Comparison of ENCODE assay signal across 8 cellular contexts in the genomic region with DNA sequence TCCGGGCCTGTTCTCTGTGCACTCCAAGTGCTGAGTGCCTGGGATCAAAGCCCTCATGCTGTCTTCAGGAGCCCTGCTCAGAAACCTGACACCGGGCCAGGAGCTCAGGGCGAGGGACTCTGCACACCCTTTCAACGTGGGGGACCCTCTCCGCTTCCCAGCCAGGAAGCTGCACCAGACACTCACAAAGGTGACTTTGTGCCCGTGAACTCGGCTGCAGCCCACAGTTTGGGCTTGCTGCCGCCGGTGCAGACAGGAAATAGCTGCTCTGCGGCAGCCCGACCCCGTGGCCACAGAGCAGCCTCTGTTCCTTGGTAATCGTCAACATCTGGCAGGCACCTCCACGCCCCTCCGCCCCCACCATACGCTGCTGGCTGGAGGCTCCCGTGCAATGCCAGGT.
DNase-seq lines count a peak whose midpoint lies in the region; ATAC-seq and TF ChIP-seq lines count a peak whose summit lies in the region.

No MANE protein-coding gene starts in this region.

- intact Hi-C loops in PC-9 (cut with micrococcal nuclease; ENCODE audit: unreplicated experiment) = no loop called here

- H3K27ac ChIP-seq in MM.1S (ENCODE audit: low read length) = no peak overlapping the region
- no peak overlapping the region for H3K27ac ChIP-seq in iPS-20b (ENCODE audit: low read length)
- no peak overlapping the region for H3K27ac ChIP-seq in PC-9

- no peak for ATAC-seq in GM18868 (IDR thresholded peaks at IDR 0.05; ENCODE audit: unreplicated experiment)
- no peak for ATAC-seq in HG03108 (IDR thresholded peaks at IDR 0.05; ENCODE audit: unreplicated experiment)

- H4K20me1 ChIP-seq in MM.1S (ENCODE audit: insufficient read depth, low read length) (no peaks in the 10 kb centered on the region), PC-9 (ENCODE audit: insufficient read depth) (no peaks in the 10 kb centered on the region)

- H3K9ac ChIP-seq in MM.1S (ENCODE audit: low read length) (no peak overlapping the region), iPS-20b (ENCODE audit: low read depth, low read length) (no peak overlapping the region; the same call in 1 of the 2 replicates)

- H3K9me2 ChIP-seq in MM.1S (replicated peaks; ENCODE audit: insufficient read depth, low read length) = no peaks in the 10 kb centered on the region
- H3K9me2 ChIP-seq in PC-9 (ENCODE audit: insufficient read depth) = no peaks in the 10 kb centered on the region

- CTCF ChIA-PET in PC-9 (lab: Charles Lee) = no interaction called here

- TF ChIP-seq CTCF in MM.1S (IDR thresholded peaks at IDR 0.05; ENCODE audit: low read length) (no peak), PC-9 (conservative IDR thresholded peaks at IDR 0.05) (no peak)

- H3K27me3 ChIP-seq in MM.1S (replicated peaks; ENCODE audit: insufficient read depth, low read length) (peaks cover 36% of the 10 kb centered on the region), iPS-20b (ENCODE audit: insufficient read depth, low read length) (no peaks in the 10 kb centered on the region), PC-9 (ENCODE audit: insufficient read depth, low read depth) (no peaks in the 10 kb centered on the region)

- H3K9me3 ChIP-seq in MM.1S (replicated peaks; ENCODE audit: insufficient read depth, low read length) (no peaks in the 10 kb centered on the region), iPS-20b (ENCODE audit: insufficient read depth, low read depth, low read length) (no peaks in the 10 kb centered on the region), PC-9 (ENCODE audit: insufficient read depth, low read depth) (no peaks in the 10 kb centered on the region)

- H3K4me1 ChIP-seq in MM.1S (ENCODE audit: low read length) = no peaks in the 10 kb centered on the region
- H3K4me1 ChIP-seq in iPS-20b (ENCODE audit: insufficient read depth, low read length) = no peaks in the 10 kb centered on the region; the same call in 1 of the 2 replicates
- H3K4me1 ChIP-seq in PC-9 (replicated peaks; ENCODE audit: insufficient read depth) = no peaks in the 10 kb centered on the region

- H2AFZ ChIP-seq in MM.1S (ENCODE audit: low read length) = no peak overlapping the region
- H2AFZ ChIP-seq in PC-9 = no peak overlapping the region

- POLR2A ChIA-PET in PC-9 (lab: Charles Lee; ENCODE audit: unreplicated experiment) = no interaction called here

- 0 out of 2 replicates have a peak overlapping the region, but pooled peaks have one; percentile 3 for H3K4me2 ChIP-seq in MM.1S (ENCODE audit: low read depth, low read length)
- no peak overlapping the region for H3K4me2 ChIP-seq in PC-9

- no peaks in the 10 kb centered on the region for H3K79me2 ChIP-seq in MM.1S (ENCODE audit: low read length)
- H3K79me2 ChIP-seq in PC-9 (ENCODE audit: low read depth) = no peaks in the 10 kb centered on the region

- H3F3A ChIP-seq in MM.1S (ENCODE audit: insufficient read depth, low read length) (no peaks in the 10 kb centered on the region), PC-9 (ENCODE audit: insufficient read depth, low read depth) (no peaks in the 10 kb centered on the region)

- DNase-seq in MM.1S (peak; percentile 52), PC-9 (no peak), NCI-H1436 treated with DMSO at 0.1 percent for 48 hours (lab: John Stamatoyannopoulos, UW) (no peak)
- peak; percentile 70 for DNase-seq in activated T-cell treated with anti-CD3 and anti-CD28 coated beads, Interleukin-2, amount 50 U/mL, for 1 hour
- peak; percentile 10 for DNase-seq in stimulated activated CD8-positive, alpha-beta memory T cell treated with anti-CD3 and anti-CD28 coated beads, Interleukin-12 subunit alpha, Interleukin-12 subunit beta, amount 100 ng/mL, for 24 hours (ENCODE audit: extremely low read depth)

- no TSS peak for BruUV-seq in PC-9 (replicated peaks; lab: Mats Ljungman, UMichigan)

- no peak overlapping the region for H3K4me3 ChIP-seq in MM.1S (ENCODE audit: low read length)
- peak overlapping the region; percentile 23; the same call in 1 of the 2 replicates for H3K4me3 ChIP-seq in iPS-20b (ENCODE audit: low read length)
- no peak overlapping the region for H3K4me3 ChIP-seq in PC-9

- H3K36me3 ChIP-seq in MM.1S (replicated peaks; ENCODE audit: insufficient read depth, low read length) (no peaks in the 10 kb centered on the region), iPS-20b (ENCODE audit: insufficient read depth, low read depth, low read length) (no peaks in the 10 kb centered on the region), PC-9 (ENCODE audit: low read depth) (no peaks in the 10 kb centered on the region)

Comparison
In these comparisons a context has a peak if more than half of its experiments do, and no peak if none do; other contexts are left out.
1. DNase-seq: peak in MM.1S (single experiment), activated T-cell treated with anti-CD3 and anti-CD28 coated beads, Interleukin-2, amount 50 U/mL, for 1 hour (single experiment) and stimulated activated CD8-positive, alpha-beta memory T cell treated with anti-CD3 and anti-CD28 coated beads, Interleukin-12 subunit alpha, Interleukin-12 subunit beta, amount 100 ng/mL, for 24 hours (single experiment); none in PC-9 (0 of 2) and NCI-H1436 treated with DMSO at 0.1 percent for 48 hours (single experiment).